In genomic region chrX:12210921-12211320, GRCh38 we compare ENCODE assay signal across 16 cellular contexts.
DNase-seq lines count a peak whose midpoint lies in the region; ATAC-seq and TF ChIP-seq lines count a peak whose summit lies in the region.
"Had no signal": no experiment of that assay in that cellular context is flagged by ENCODE, and none has a peak within 500 bp of the region (broad histone marks: within the 10 kb centered on the region; RNA-seq: fewer than 3 reads in every experiment).

No MANE protein-coding gene starts in this region.

- H3K9me3 Mint-ChIP-seq in immature natural killer cell: peaks cover 0 to 2% (median 0%) of the 10 kb centered on the region in 6 donors
- no peaks in the 10 kb centered on the region for H3K9me3 Mint-ChIP-seq in natural killer cell treated with Interleukin-12 subunit alpha and Interleukin-12 subunit beta and Interleukin-15 and Interleukin-18, amount 100 ng/mL, for 72 hours
- H3K9me3 Mint-ChIP-seq: activated CD4-positive, alpha-beta T cell treated with anti-CD3 and anti-CD28 coated beads, Interleukin-2, amount 10 ng/mL, durations not matched to agents 24 days and 14 days had no signal

- H3K27me3 ChIP-seq in ACC112 (ENCODE audit: insufficient read depth, low read length) (no peaks in the 10 kb centered on the region), kidney epithelial cell (ENCODE audit: control insufficient read depth, insufficient read depth, low read length) (no peaks in the 10 kb centered on the region), lower lobe of right lung (ENCODE audit: low read depth) (no peaks in the 10 kb centered on the region)
- H3K27me3 ChIP-seq: neutrophil had no signal

- intact Hi-C loops in lower lobe of right lung (cut with DNase I): no loop called here

- H3K4me3 Mint-ChIP-seq in immature natural killer cell: no peak overlapping the region
- H3K4me3 Mint-ChIP-seq in natural killer cell treated with Interleukin-12 subunit alpha and Interleukin-12 subunit beta and Interleukin-15 and Interleukin-18, amount 100 ng/mL, for 72 hours: no peak overlapping the region
- H3K4me3 Mint-ChIP-seq: activated CD4-positive, alpha-beta T cell treated with anti-CD3 and anti-CD28 coated beads, Interleukin-2, amount 10 ng/mL, durations not matched to agents 24 days and 14 days; H9; stimulated activated naive CD8-positive, alpha-beta T cell treated with anti-CD3 and anti-CD28 coated beads, Interleukin-15, amount 100 ng/mL, for 72 hours had no signal

- no peaks in the 10 kb centered on the region for H3K36me3 Mint-ChIP-seq in immature natural killer cell
- no peaks in the 10 kb centered on the region for H3K36me3 Mint-ChIP-seq in natural killer cell treated with Interleukin-12 subunit alpha and Interleukin-12 subunit beta and Interleukin-15 and Interleukin-18, amount 100 ng/mL, for 72 hours

- DNase-seq in HT1080 (ENCODE audit: low read depth): peak; percentile 32
- peak; percentile 26 for DNase-seq in astrocyte of the hippocampus (ENCODE audit: low read depth, low spot score)
- peak; percentile 23 for DNase-seq in kidney epithelial cell (ENCODE audit: low read depth)
- no peak for DNase-seq in immature natural killer cell
- no peak for DNase-seq in lower lobe of right lung
- no peak for DNase-seq in natural killer cell treated with Interleukin-12 subunit alpha and Interleukin-12 subunit beta and Interleukin-15 and Interleukin-18, amount 100 ng/mL, for 72 hours (ENCODE audit: low spot score)
- DNase-seq: activated CD4-positive, alpha-beta T cell treated with anti-CD3 and anti-CD28 coated beads, Interleukin-2, amount 10 ng/mL, durations not matched to agents 24 days and 14 days; activated T-cell treated with anti-CD3 and anti-CD28 coated beads, Interleukin-2, amount 50 U/mL, for 1 hour; cortex of kidney; H9; NCI-H774; stimulated activated naive CD8-positive, alpha-beta T cell treated with anti-CD3 and anti-CD28 coated beads, Interleukin-15, amount 100 ng/mL, for 72 hours; T-helper 9 cell had no signal

- no peak for TF ChIP-seq CTCF in kidney epithelial cell (IDR thresholded peaks at IDR 0.05; ENCODE audit: insufficient read depth, low read length, poor library complexity, severe bottlenecking)
- TF ChIP-seq CTCF in lower lobe of right lung (IDR thresholded peaks at IDR 0.05): no peak

- H3K27ac ChIP-seq in ACC112 (ENCODE audit: low read depth, low read length): peak overlapping the region; percentile 95
- no peak overlapping the region for H3K27ac ChIP-seq in lower lobe of right lung
- H3K27ac ChIP-seq: neutrophil had no signal

- H3K4me1 Mint-ChIP-seq in immature natural killer cell: no peaks in the 10 kb centered on the region
- no peaks in the 10 kb centered on the region for H3K4me1 Mint-ChIP-seq in natural killer cell treated with Interleukin-12 subunit alpha and Interleukin-12 subunit beta and Interleukin-15 and Interleukin-18, amount 100 ng/mL, for 72 hours (ENCODE audit: low read depth in 2 of 2)
- H3K4me1 Mint-ChIP-seq: activated CD4-positive, alpha-beta T cell treated with anti-CD3 and anti-CD28 coated beads, Interleukin-2, amount 10 ng/mL, durations not matched to agents 24 days and 14 days; H9; stimulated activated naive CD8-positive, alpha-beta T cell treated with anti-CD3 and anti-CD28 coated beads, Interleukin-15, amount 100 ng/mL, for 72 hours had no signal

- ATAC-seq in lower lobe of right lung: no peak
- no peak for ATAC-seq in GM21381 (IDR thresholded peaks at IDR 0.05; ENCODE audit: unreplicated experiment)
- ATAC-seq in natural killer cell treated with Interleukin-12 subunit alpha and Interleukin-12 subunit beta and Interleukin-15 and Interleukin-18, amount 100 ng/mL, for 72 hours: no peak
- ATAC-seq: stimulated activated naive CD8-positive, alpha-beta T cell treated with anti-CD3 and anti-CD28 coated beads, Interleukin-15, amount 100 ng/mL, for 72 hours had no signal

- H3K27me3 Mint-ChIP-seq in immature natural killer cell (ENCODE audit: low read depth in 3 of 3): peaks cover 0 to 2% (median 0%) of the 10 kb centered on the region in 3 donors
- no peaks in the 10 kb centered on the region for H3K27me3 Mint-ChIP-seq in natural killer cell treated with Interleukin-12 subunit alpha and Interleukin-12 subunit beta and Interleukin-15 and Interleukin-18, amount 100 ng/mL, for 72 hours
- H3K27me3 Mint-ChIP-seq: activated CD4-positive, alpha-beta T cell treated with anti-CD3 and anti-CD28 coated beads, Interleukin-2, amount 10 ng/mL, durations not matched to agents 24 days and 14 days had no signal

- H3K4me1 ChIP-seq in ACC112 (ENCODE audit: control insufficient read depth, insufficient read depth, low read length, unreplicated experiment) (peaks cover 16% of the 10 kb centered on the region), lower lobe of right lung (no peaks in the 10 kb centered on the region)

- H3K9me3 ChIP-seq in lower lobe of right lung: no peaks in the 10 kb centered on the region
- H3K9me3 ChIP-seq: neutrophil had no signal

- H3K4me3 ChIP-seq in ACC112 (ENCODE audit: low read depth, low read length) (peak overlapping the region; percentile 66), kidney epithelial cell (ENCODE audit: low read depth, low read length) (no peak overlapping the region), lower lobe of right lung (no peak overlapping the region)

- H3K27ac Mint-ChIP-seq in immature natural killer cell: no peak overlapping the region
- no peak overlapping the region for H3K27ac Mint-ChIP-seq in natural killer cell treated with Interleukin-12 subunit alpha and Interleukin-12 subunit beta and Interleukin-15 and Interleukin-18, amount 100 ng/mL, for 72 hours
- H3K27ac Mint-ChIP-seq: activated CD4-positive, alpha-beta T cell treated with anti-CD3 and anti-CD28 coated beads, Interleukin-2, amount 10 ng/mL, durations not matched to agents 24 days and 14 days; H9; stimulated activated naive CD8-positive, alpha-beta T cell treated with anti-CD3 and anti-CD28 coated beads, Interleukin-15, amount 100 ng/mL, for 72 hours had no signal

- H3K79me2 ChIP-seq in ACC112 (ENCODE audit: control insufficient read depth, insufficient read depth, low read length, unreplicated experiment): peaks cover 4% of the 10 kb centered on the region

- no peaks in the 10 kb centered on the region for H3K36me3 ChIP-seq in ACC112 (ENCODE audit: insufficient read depth, low read length)
- H3K36me3 ChIP-seq in kidney epithelial cell (ENCODE audit: control insufficient read depth, insufficient read depth, low read length): no peaks in the 10 kb centered on the region
- no peaks in the 10 kb centered on the region for H3K36me3 ChIP-seq in lower lobe of right lung
- H3K36me3 ChIP-seq: neutrophil had no signal

- peak overlapping the region; percentile 87 for H2AFZ ChIP-seq in ACC112 (ENCODE audit: low read length, unreplicated experiment)

Comparison
In these comparisons a context has a peak if more than half of its experiments do, and no peak if none do; other contexts are left out.
1. DNase-seq: peak in HT1080 (single experiment), astrocyte of the hippocampus (single experiment) and kidney epithelial cell (single experiment); none in immature natural killer cell (0 of 3), lower lobe of right lung (single experiment) and natural killer cell treated with Interleukin-12 subunit alpha and Interleukin-12 subunit beta and Interleukin-15 and Interleukin-18, amount 100 ng/mL, for 72 hours (single experiment).